ENCODE assay signal across 15 cellular contexts in genomic region chr10:132265878-132266496, GRCh38. TPM values are rescaled to one million over a fixed set of nuclear protein-coding genes. Genes with fewer than 3 reads are reported as not detected.
DNase-seq lines count a peak whose midpoint lies in the region; ATAC-seq and TF ChIP-seq lines count a peak whose summit lies in the region.
"Had no signal": no experiment of that assay in that cellular context is flagged by ENCODE, and none has a peak within 500 bp of the region (broad histone marks: within the 10 kb centered on the region; RNA-seq: fewer than 3 reads in every experiment).

No MANE protein-coding gene starts in this region.

- H3K27ac Mint-ChIP-seq in chondrocyte (ENCODE audit: unreplicated experiment) (no peak overlapping the region), neural progenitor cell (no peak overlapping the region)
- no peak overlapping the region for H3K27ac Mint-ChIP-seq in stimulated activated effector memory CD8-positive, alpha-beta T cell treated with anti-CD3 and anti-CD28 coated beads, Interleukin-12 subunit alpha, Interleukin-12 subunit beta, amount 100 ng/mL, for 72 hours
- H3K27ac Mint-ChIP-seq: activated naive CD4-positive, alpha-beta T cell treated with anti-CD3 and anti-CD28 coated beads, Interleukin-2, amount 10 ng/mL, durations not matched to agents 7 days and 5 days had no signal

- no peak overlapping the region for H2AFZ ChIP-seq in neural progenitor cell (replicated peaks)

- H3K36me3 Mint-ChIP-seq in chondrocyte (ENCODE audit: low read depth), result no peaks in the 10 kb centered on the region
- H3K36me3 Mint-ChIP-seq in neural progenitor cell, result no peaks in the 10 kb centered on the region
- no peaks in the 10 kb centered on the region for H3K36me3 Mint-ChIP-seq in stimulated activated effector memory CD8-positive, alpha-beta T cell treated with anti-CD3 and anti-CD28 coated beads, Interleukin-12 subunit alpha, Interleukin-12 subunit beta, amount 100 ng/mL, for 72 hours
- H3K36me3 Mint-ChIP-seq: activated naive CD4-positive, alpha-beta T cell treated with anti-CD3 and anti-CD28 coated beads, Interleukin-2, amount 10 ng/mL, durations not matched to agents 7 days and 5 days had no signal

- H3K4me3 Mint-ChIP-seq in chondrocyte (ENCODE audit: unreplicated experiment), result no peak overlapping the region
- H3K4me3 Mint-ChIP-seq in neural progenitor cell, result peak overlapping the region; percentile 20
- no peak overlapping the region for H3K4me3 Mint-ChIP-seq in stimulated activated effector memory CD8-positive, alpha-beta T cell treated with anti-CD3 and anti-CD28 coated beads, Interleukin-12 subunit alpha, Interleukin-12 subunit beta, amount 100 ng/mL, for 72 hours
- H3K4me3 Mint-ChIP-seq: activated naive CD4-positive, alpha-beta T cell treated with anti-CD3 and anti-CD28 coated beads, Interleukin-2, amount 10 ng/mL, durations not matched to agents 7 days and 5 days had no signal

- H3K9me3 Mint-ChIP-seq in chondrocyte (ENCODE audit: low read depth) (no peaks in the 10 kb centered on the region), neural progenitor cell (no peaks in the 10 kb centered on the region)
- no peaks in the 10 kb centered on the region for H3K9me3 Mint-ChIP-seq in stimulated activated effector memory CD8-positive, alpha-beta T cell treated with anti-CD3 and anti-CD28 coated beads, Interleukin-12 subunit alpha, Interleukin-12 subunit beta, amount 100 ng/mL, for 72 hours

- no peak overlapping the region for H3K4me3 ChIP-seq in neural progenitor cell
- H3K4me3 ChIP-seq in HAP-1, result no peak overlapping the region
- H3K4me3 ChIP-seq in left ventricle myocardium inferior, result no peak overlapping the region
- H3K4me3 ChIP-seq: right atrium auricular region had no signal

- peaks cover 19% of the 10 kb centered on the region for H3K4me1 Mint-ChIP-seq in chondrocyte (ENCODE audit: low read depth)
- H3K4me1 Mint-ChIP-seq in neural progenitor cell, result peaks cover 34% of the 10 kb centered on the region
- peaks cover 36% of the 10 kb centered on the region for H3K4me1 Mint-ChIP-seq in stimulated activated effector memory CD8-positive, alpha-beta T cell treated with anti-CD3 and anti-CD28 coated beads, Interleukin-12 subunit alpha, Interleukin-12 subunit beta, amount 100 ng/mL, for 72 hours

- no peaks in the 10 kb centered on the region for H3K27me3 Mint-ChIP-seq in chondrocyte (ENCODE audit: low read depth)
- peaks cover 9% of the 10 kb centered on the region for H3K27me3 Mint-ChIP-seq in neural progenitor cell (ENCODE audit: insufficient read depth, low read depth)
- H3K27me3 Mint-ChIP-seq: activated naive CD4-positive, alpha-beta T cell treated with anti-CD3 and anti-CD28 coated beads, Interleukin-2, amount 10 ng/mL, durations not matched to agents 7 days and 5 days had no signal

- H3K36me3 ChIP-seq in neural progenitor cell, result no peaks in the 10 kb centered on the region
- no peaks in the 10 kb centered on the region for H3K36me3 ChIP-seq in HAP-1 (replicated peaks)
- no peaks in the 10 kb centered on the region for H3K36me3 ChIP-seq in left ventricle myocardium inferior
- H3K36me3 ChIP-seq: right atrium auricular region had no signal

- intact Hi-C loops in left ventricle myocardium inferior (cut with micrococcal nuclease), result no loop called here

- H3F3A ChIP-seq in neural progenitor cell (ENCODE audit: low read depth), result peaks cover 2% of the 10 kb centered on the region

- peak overlapping the region; percentile 18 for H3K4me2 ChIP-seq in neural progenitor cell

- H3K9me3 ChIP-seq in neural progenitor cell (ENCODE audit: low read depth) (no peaks in the 10 kb centered on the region), HAP-1 (no peaks in the 10 kb centered on the region), left ventricle myocardium inferior (replicated peaks) (no peaks in the 10 kb centered on the region)
- H3K9me3 ChIP-seq: right atrium auricular region had no signal

- DNase-seq in COR-L47 (lab: John Stamatoyannopoulos, UW), result peak; percentile 88
- peak; percentile 55 for DNase-seq in NCI-H2081 treated with DMSO at 0.1 percent for 48 hours (lab: John Stamatoyannopoulos, UW)
- peak; percentile 35 for DNase-seq in chondrocyte (ENCODE audit: low spot score)
- DNase-seq in neural progenitor cell (ENCODE audit: low spot score), result no peak
- DNase-seq in ecto neural progenitor cell (ENCODE audit: low spot score), result no peak
- no peak for DNase-seq in stimulated activated effector memory CD8-positive, alpha-beta T cell treated with anti-CD3 and anti-CD28 coated beads, Interleukin-12 subunit alpha, Interleukin-12 subunit beta, amount 100 ng/mL, for 72 hours (ENCODE audit: low spot score in 2 of 2)
- DNase-seq in HAP-1 (ENCODE audit: low spot score in 2 of 2), result no peak
- no peak for DNase-seq in left ventricle myocardium inferior
- DNase-seq: activated naive CD4-positive, alpha-beta T cell treated with anti-CD3 and anti-CD28 coated beads, Interleukin-2, amount 10 ng/mL, durations not matched to agents 7 days and 5 days; islet precursor cell; Kasumi-1; NCI-H2227 treated with DMSO at 0.1 percent for 48 hours; RPMI8226; T-helper 9 cell had no signal

- TF ChIP-seq CTCF in chondrocyte (IDR thresholded peaks at IDR 0.05), result peak; percentile 18
- no peak for TF ChIP-seq CTCF in neural progenitor cell (IDR thresholded peaks at IDR 0.05)
- no peak for TF ChIP-seq CTCF in left ventricle myocardium inferior (IDR thresholded peaks at IDR 0.05; ENCODE audit: borderline replicate concordance)

- H3K79me2 ChIP-seq in neural progenitor cell (ENCODE audit: low read depth), result no peaks in the 10 kb centered on the region

- ATAC-seq in stimulated activated effector memory CD8-positive, alpha-beta T cell treated with anti-CD3 and anti-CD28 coated beads, Interleukin-12 subunit alpha, Interleukin-12 subunit beta, amount 100 ng/mL, for 72 hours, result no peak

- H3K27me3 ChIP-seq in neural progenitor cell (no peaks in the 10 kb centered on the region), HAP-1 (ENCODE audit: low read depth) (no peaks in the 10 kb centered on the region), left ventricle myocardium inferior (ENCODE audit: low read depth) (no peaks in the 10 kb centered on the region)
- H3K27me3 ChIP-seq: right atrium auricular region had no signal

- peaks cover 16% of the 10 kb centered on the region for H3K4me1 ChIP-seq in neural progenitor cell
- H3K4me1 ChIP-seq in HAP-1, result peaks cover 6% of the 10 kb centered on the region; the same call in 1 of the 2 replicates
- no peaks in the 10 kb centered on the region for H3K4me1 ChIP-seq in left ventricle myocardium inferior

- no peaks in the 10 kb centered on the region for H4K20me1 ChIP-seq in neural progenitor cell (ENCODE audit: low read depth)

- H3K27ac ChIP-seq in neural progenitor cell, result no peak overlapping the region
- H3K27ac ChIP-seq in left ventricle myocardium inferior (replicated peaks), result no peak overlapping the region
- H3K27ac ChIP-seq: right atrium auricular region had no signal

- in situ Hi-C loops in HAP-1 (cut with MboI; ENCODE audit: low sequenced_read_pairs), result no loop called here

- no peak overlapping the region for H3K9ac ChIP-seq in neural progenitor cell

RNA-seq across cellular contexts. Expression of gene STK32C, which starts 41.8 kb away (rescaled TPM):
- total RNA-seq in chondrocyte (15.8 to 17.9 TPM (median 17.2 TPM) in 3 replicates), neural progenitor cell (ENCODE audit: low replicate concordance) (2.5 and 13.5 TPM in 2 replicates), left ventricle myocardium inferior (4.4 TPM)

Comparison
In these comparisons a context has a peak if more than half of its experiments do, and no peak if none do; other contexts are left out.
1. DNase-seq: peak in COR-L47 (single experiment), NCI-H2081 treated with DMSO at 0.1 percent for 48 hours (single experiment) and chondrocyte (single experiment); none in neural progenitor cell (single experiment), ecto neural progenitor cell (single experiment), stimulated activated effector memory CD8-positive, alpha-beta T cell treated with anti-CD3 and anti-CD28 coated beads, Interleukin-12 subunit alpha, Interleukin-12 subunit beta, amount 100 ng/mL, for 72 hours (0 of 2), HAP-1 (0 of 2) and left ventricle myocardium inferior (single experiment).